25 cellular contexts compared by ENCODE assay signal in the genomic region with DNA sequence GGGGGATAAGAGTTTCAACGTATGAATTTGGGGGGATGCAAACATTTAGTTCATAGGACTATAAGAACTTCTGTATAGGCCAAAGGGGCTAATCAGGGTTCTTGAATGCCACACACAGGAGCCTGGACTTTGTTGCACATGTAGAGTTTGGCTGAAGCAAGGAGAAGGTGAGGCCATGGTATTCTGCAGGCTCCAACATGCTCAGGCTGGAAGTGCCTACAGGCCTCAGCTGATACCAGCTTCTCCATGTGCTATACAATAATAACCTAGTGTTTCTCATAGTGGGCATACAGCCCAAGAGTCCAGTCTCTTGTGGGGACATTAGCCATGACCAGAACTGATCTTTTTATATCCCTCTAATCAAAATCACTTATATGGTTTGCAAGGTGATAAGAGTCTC.
"Had no signal": no experiment of that assay in that cellular context is flagged by ENCODE, and none has a peak within 500 bp of the region (broad histone marks: within the 10 kb centered on the region; RNA-seq: fewer than 3 reads in every experiment).

No MANE protein-coding gene starts in this region.

- H3K27me3 Mint-ChIP-seq: naive B cell; stimulated activated naive B cell treated with anti-CD40 and anti-IgM and Interleukin-4, amounts not matched to agents 10 μg/mL and 1 μg/mL and 100 μg/mL, for 72 hours; stimulated activated naive CD8-positive, alpha-beta T cell treated with anti-CD3 and anti-CD28 coated beads, Interleukin-15, Interleukin-2, amounts not matched to agents 100 ng/mL and 50 ng/mL, for 24 hours had no signal

- H3K27ac ChIP-seq: gastrocnemius medialis, psoas muscle, transverse colon, upper lobe of right lung, uterus had no signal

- H3K4me1 Mint-ChIP-seq: naive B cell; stimulated activated naive B cell treated with anti-CD40 and anti-IgM and Interleukin-4, amounts not matched to agents 10 μg/mL and 1 μg/mL and 100 μg/mL, for 72 hours had no signal

- H3K9me3 Mint-ChIP-seq: effector memory CD8-positive, alpha-beta T cell; natural killer cell treated with Interleukin-12 subunit alpha and Interleukin-12 subunit beta and Interleukin-15 and Interleukin-18, amount 100 ng/mL, for 72 hours; neural crest cell; stimulated activated naive CD8-positive, alpha-beta T cell treated with anti-CD3 and anti-CD28 coated beads, Interleukin-15, Interleukin-2, amounts not matched to agents 100 ng/mL and 50 ng/mL, for 24 hours had no signal

- ATAC-seq: effector memory CD8-positive, alpha-beta T cell; gastrocnemius medialis; left lobe of liver; mucosa of descending colon; natural killer cell treated with Interleukin-12 subunit alpha and Interleukin-12 subunit beta and Interleukin-15 and Interleukin-18, amount 100 ng/mL, for 72 hours; psoas muscle; right cardiac atrium; stimulated activated naive B cell treated with anti-CD40 and anti-IgM and Interleukin-4, amounts not matched to agents 10 μg/mL and 1 μg/mL and 100 μg/mL, for 72 hours; upper lobe of right lung had no signal

- H3K27me3 ChIP-seq: gastrocnemius medialis, sigmoid colon, suprapubic skin, transverse colon, upper lobe of right lung, uterus had no signal

- H3K27ac Mint-ChIP-seq: effector memory CD8-positive, alpha-beta T cell; mesothelial cell of epicardium; natural killer cell treated with Interleukin-12 subunit alpha and Interleukin-12 subunit beta and Interleukin-15 and Interleukin-18, amount 100 ng/mL, for 72 hours; stimulated activated naive B cell treated with anti-CD40 and anti-IgM and Interleukin-4, amounts not matched to agents 10 μg/mL and 1 μg/mL and 100 μg/mL, for 72 hours; stimulated activated naive CD8-positive, alpha-beta T cell treated with anti-CD3 and anti-CD28 coated beads, Interleukin-15, Interleukin-2, amounts not matched to agents 100 ng/mL and 50 ng/mL, for 24 hours had no signal

- H3K36me3 ChIP-seq: gastrocnemius medialis, sigmoid colon, suprapubic skin, transverse colon, upper lobe of right lung, uterus had no signal

- H3K4me3 Mint-ChIP-seq: effector memory CD8-positive, alpha-beta T cell; mesothelial cell of epicardium; naive B cell; natural killer cell treated with Interleukin-12 subunit alpha and Interleukin-12 subunit beta and Interleukin-15 and Interleukin-18, amount 100 ng/mL, for 72 hours; neural crest cell; stimulated activated naive B cell treated with anti-CD40 and anti-IgM and Interleukin-4, amounts not matched to agents 10 μg/mL and 1 μg/mL and 100 μg/mL, for 72 hours; stimulated activated naive CD8-positive, alpha-beta T cell treated with anti-CD3 and anti-CD28 coated beads, Interleukin-15, Interleukin-2, amounts not matched to agents 100 ng/mL and 50 ng/mL, for 24 hours had no signal

- H3K4me3 ChIP-seq: gastrocnemius medialis, lung, mucosa of descending colon, psoas muscle, sigmoid colon, suprapubic skin, transverse colon, upper lobe of right lung, uterus had no signal

- H3K9me3 ChIP-seq: gastrocnemius medialis, mucosa of descending colon, psoas muscle, sigmoid colon, suprapubic skin, transverse colon, upper lobe of right lung, uterus had no signal

- H3K4me1 ChIP-seq: gastrocnemius medialis, psoas muscle, sigmoid colon, transverse colon, upper lobe of right lung, uterus had no signal

- DNase-seq: cerebellar nuclear complex; cortex of kidney; effector memory CD8-positive, alpha-beta T cell; gastrocnemius medialis; head of caudate nucleus; kidney; mesenchymal stem cell; mucosa of descending colon; naive B cell; posterior cingulate gyrus; psoas muscle; right cardiac atrium; sigmoid colon; stimulated activated CD4-positive, alpha-beta T cell treated with anti-CD3 and anti-CD28 coated beads, Interleukin-4, amount 100 ng/mL, for 4 hours; stimulated activated naive B cell treated with anti-CD40 and anti-IgM and Interleukin-4, amounts not matched to agents 10 μg/mL and 1 μg/mL and 100 μg/mL, for 72 hours; transverse colon; upper lobe of right lung; uterus had no signal
